22 cellular contexts compared by ENCODE assay signal in genomic region chr2:136750065-136750464, GRCh38. TPM values are rescaled to one million over a fixed set of nuclear protein-coding genes. Genes with fewer than 3 reads are reported as not detected.
A peak's percentile ranks its signal among the peaks of the same experiment; 100 is the strongest.
DNase-seq lines count a peak whose midpoint lies in the region; ATAC-seq and TF ChIP-seq lines count a peak whose summit lies in the region.
"Had no signal": no experiment of that assay in that cellular context is flagged by ENCODE, and none has a peak within 500 bp of the region (broad histone marks: within the 10 kb centered on the region; RNA-seq: fewer than 3 reads in every experiment).

No MANE protein-coding gene starts in this region.

- peak; percentile 65 to 100 (median 95) for ATAC-seq in heart right ventricle
- ATAC-seq in left ventricle myocardium superior = peak; percentile 99
- ATAC-seq in thoracic aorta (ENCODE audit: insufficient number of reproducible peaks, low FRiP score, low read depth) = peak; percentile 63
- ATAC-seq in GM18907 (IDR thresholded peaks at IDR 0.05; ENCODE audit: unreplicated experiment) = no peak
- no peak for ATAC-seq in HG03378 (IDR thresholded peaks at IDR 0.05; ENCODE audit: unreplicated experiment)

- H3K4me1 ChIP-seq in heart right ventricle (peaks cover 0 to 4% (median 0%) of the 10 kb centered on the region in 9 donors), thoracic aorta (ENCODE audit: control insufficient read depth in 1 of 2, low read depth in 2 of 2) (peaks cover 0 to 18% of the 10 kb centered on the region in 2 donors), neuronal stem cell (ENCODE audit: control insufficient read depth in 2 of 2, insufficient read depth in 1 of 2, low read depth in 1 of 2, low read length in 2 of 2) (no peaks in the 10 kb centered on the region)
- H3K4me1 ChIP-seq: HAP-1 had no signal

- peaks cover 0 to 5% (median 0%) of the 10 kb centered on the region in 7 donors for H3K27me3 ChIP-seq in heart right ventricle
- no peaks in the 10 kb centered on the region for H3K27me3 ChIP-seq in thoracic aorta (replicated peaks; ENCODE audit: insufficient read depth)
- no peaks in the 10 kb centered on the region for H3K27me3 ChIP-seq in neuronal stem cell (ENCODE audit: control insufficient read depth in 3 of 3, insufficient read depth in 3 of 3, low read depth in 1 of 3, low read length in 3 of 3)

- no peak overlapping the region for H2AK5ac ChIP-seq in neuronal stem cell (ENCODE audit: low read depth, low read length)

- H2BK5ac ChIP-seq in neuronal stem cell (ENCODE audit: low read length) = no peak overlapping the region

- H3K27ac ChIP-seq in heart right ventricle (peak overlapping the region in 7 of 10 donors; percentile 13 to 65 (median 44)), thoracic aorta (peak overlapping the region in 1 of 2 donors; percentile 25), neuronal stem cell (replicated peaks; ENCODE audit: low read length) (no peak overlapping the region)

- no peak overlapping the region for H3K14ac ChIP-seq in neuronal stem cell (ENCODE audit: low read length)

- intact Hi-C loops in cardiac septum (cut with DNase I) = no loop called here
- intact Hi-C loops in heart right ventricle (cut with DNase I) = no loop called here
- intact Hi-C loops in left ventricle myocardium superior (cut with micrococcal nuclease) = no loop called here

- H4K8ac ChIP-seq in neuronal stem cell (ENCODE audit: low read depth, low read length) = no peak overlapping the region

- no peak overlapping the region for H3K18ac ChIP-seq in neuronal stem cell (ENCODE audit: low read length)

- DNase-seq in cardiac septum (ENCODE audit: low spot score) (peak; percentile 74), heart right ventricle (peak; percentile 9 to 36), left ventricle myocardium superior (peak; percentile 47), thoracic aorta (ENCODE audit: low spot score) (no peak), NCI-H748 treated with DMSO at 0.1 percent for 48 hours (lab: John Stamatoyannopoulos, UW) (no peak), neuronal stem cell (ENCODE audit: low spot score) (no peak)
- DNase-seq: C1 segment of cervical spinal cord; Calu3; CD4-positive, alpha-beta memory T cell; COR-L47; DMS53; DMS79 treated with DMSO at 0.1 percent for 48 hours; GF-D8; GOT3; HFFc6 had no signal

- H3K4me2 ChIP-seq in neuronal stem cell (ENCODE audit: insufficient read depth, low read length, poor library complexity, severe bottlenecking) = no peak overlapping the region

- no peaks in the 10 kb centered on the region for H3K79me1 ChIP-seq in neuronal stem cell (ENCODE audit: low read depth, low read length)

- no peak overlapping the region for H2BK15ac ChIP-seq in neuronal stem cell (ENCODE audit: low read length)

- H2BK12ac ChIP-seq in neuronal stem cell (ENCODE audit: low read length) = no peak overlapping the region

- no peak overlapping the region for H2AFZ ChIP-seq in neuronal stem cell (ENCODE audit: low read length)

- H3K23ac ChIP-seq in neuronal stem cell (ENCODE audit: low read depth, low read length, poor library complexity) = no peak overlapping the region

- TF ChIP-seq CTCF in heart right ventricle (IDR thresholded peaks at IDR 0.05) (no peak), thoracic aorta (IDR thresholded peaks at IDR 0.05) (no peak)

- no peak overlapping the region for H3K4ac ChIP-seq in neuronal stem cell (ENCODE audit: low read length)

- no peak overlapping the region for H4K91ac ChIP-seq in neuronal stem cell (ENCODE audit: low read depth, low read length, poor library complexity)

- H3K4me3 ChIP-seq in heart right ventricle (no peak overlapping the region), thoracic aorta (no peak overlapping the region), neuronal stem cell (ENCODE audit: low read length in 2 of 2) (no peak overlapping the region)
- H3K4me3 ChIP-seq: HAP-1 had no signal

- H3K9ac ChIP-seq in neuronal stem cell (ENCODE audit: low read depth, low read length, poor library complexity) = no peak overlapping the region

- H3K9me3 ChIP-seq in heart right ventricle = peaks cover 0 to 3% (median 0%) of the 10 kb centered on the region in 11 donors
- no peaks in the 10 kb centered on the region for H3K9me3 ChIP-seq in thoracic aorta
- no peaks in the 10 kb centered on the region for H3K9me3 ChIP-seq in neuronal stem cell (replicated peaks in 1 of 2; ENCODE audit: control insufficient read depth in 2 of 2, insufficient read depth in 1 of 2, low read depth in 1 of 2, low read length in 2 of 2)
- H3K9me3 ChIP-seq: HAP-1 had no signal

- no peak overlapping the region for H2BK120ac ChIP-seq in neuronal stem cell (ENCODE audit: low read depth, low read length)

- H3K36me3 ChIP-seq in heart right ventricle (no peaks in the 10 kb centered on the region), thoracic aorta (no peaks in the 10 kb centered on the region), neuronal stem cell (replicated peaks in 1 of 2; ENCODE audit: control insufficient read depth in 2 of 2, insufficient read depth in 2 of 2, low read length in 2 of 2) (no peaks in the 10 kb centered on the region)
- H3K36me3 ChIP-seq: HAP-1 had no signal

- WGBS in heart right ventricle, 2 donors = 45 to 55% methylated on average over 2 of the region's 2 CpGs
- WGBS in neuronal stem cell (ENCODE audit: extremely low coverage in 2 of 2, insufficient read length in 2 of 2, insufficient replicate concordance in 1 of 2), 2 donors = no CpG with 5 or more reads among the region's 2 CpGs

RNA-seq across cellular contexts. Expression of gene THSD7B, which starts 15.3 kb away (rescaled TPM):
- 0.62 TPM for total RNA-seq in cardiac septum
- total RNA-seq in heart right ventricle = under 1 TPM; 0.05 to 0.39 (median 0.20) TPM
- polyA plus RNA-seq in heart right ventricle = under 1 TPM; 0.01 to 0.07 TPM
- 0.45 TPM for total RNA-seq in left ventricle myocardium superior
- total RNA-seq in thoracic aorta = 10 to 100 TPM in 1 of 2 donors, under 1 TPM in 1; 0.95 to 12.7 TPM
- 0.66 TPM for polyA plus RNA-seq in neuronal stem cell (2013, experiment 1 of 2)
- 0.82 TPM for polyA plus RNA-seq in neuronal stem cell (2013, experiment 2 of 2)
- total RNA-seq: A172; A673; Calu3; CD4-positive, alpha-beta memory T cell; Daoy; G401 had no signal
- polyA plus RNA-seq: CD4-positive, alpha-beta memory T cell had no signal

Comparison
In these comparisons a context has a peak if more than half of its experiments do, and no peak if none do; other contexts are left out.
1. DNase-seq: peak in cardiac septum (single experiment), heart right ventricle (2 of 2) and left ventricle myocardium superior (single experiment); none in thoracic aorta (single experiment), NCI-H748 treated with DMSO at 0.1 percent for 48 hours (single experiment) and neuronal stem cell (single experiment).
2. ATAC-seq: peak in heart right ventricle (8 of 8), left ventricle myocardium superior (single experiment) and thoracic aorta (single experiment); none in GM18907 (single experiment) and HG03378 (single experiment).